1 cellular context compared by ENCODE assay signal in the genomic region with DNA sequence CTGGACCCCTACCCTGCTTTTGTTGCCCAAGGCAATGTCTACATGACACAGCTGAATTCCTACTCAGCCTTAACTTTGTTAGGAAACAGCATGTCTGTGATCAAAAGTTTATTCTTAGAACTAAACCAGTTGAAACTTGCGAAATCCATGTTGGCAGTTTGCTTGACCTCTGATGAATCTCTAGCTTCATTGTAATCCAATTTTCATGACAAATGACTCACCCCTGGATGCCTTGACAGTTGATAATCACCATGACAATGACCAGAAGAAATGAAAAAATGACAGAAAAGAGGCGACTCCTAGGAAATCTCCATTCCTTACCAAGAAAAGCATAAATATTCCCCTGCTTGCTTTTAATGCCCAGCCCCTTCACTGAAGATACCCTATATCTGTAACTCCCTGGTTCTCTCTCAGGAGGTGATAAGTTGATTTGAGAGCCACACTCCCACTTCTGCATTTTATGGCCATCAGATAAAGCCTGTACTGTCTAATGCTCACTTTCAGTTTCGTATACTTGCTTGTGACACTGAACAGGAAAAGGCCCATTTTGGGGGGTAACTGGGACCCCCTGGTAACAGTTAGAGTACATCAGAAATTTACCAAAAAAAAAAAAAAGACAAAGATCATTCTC.
TF ChIP-seq lines count a peak whose summit lies in the region.

No MANE protein-coding gene starts in this region.

TF ChIP-seq in GM12878, 131 proteins besides CTCF, POLR2A, EP300 and RAD21 (continued from another document):
- TF ChIP-seq, protein P1, sequence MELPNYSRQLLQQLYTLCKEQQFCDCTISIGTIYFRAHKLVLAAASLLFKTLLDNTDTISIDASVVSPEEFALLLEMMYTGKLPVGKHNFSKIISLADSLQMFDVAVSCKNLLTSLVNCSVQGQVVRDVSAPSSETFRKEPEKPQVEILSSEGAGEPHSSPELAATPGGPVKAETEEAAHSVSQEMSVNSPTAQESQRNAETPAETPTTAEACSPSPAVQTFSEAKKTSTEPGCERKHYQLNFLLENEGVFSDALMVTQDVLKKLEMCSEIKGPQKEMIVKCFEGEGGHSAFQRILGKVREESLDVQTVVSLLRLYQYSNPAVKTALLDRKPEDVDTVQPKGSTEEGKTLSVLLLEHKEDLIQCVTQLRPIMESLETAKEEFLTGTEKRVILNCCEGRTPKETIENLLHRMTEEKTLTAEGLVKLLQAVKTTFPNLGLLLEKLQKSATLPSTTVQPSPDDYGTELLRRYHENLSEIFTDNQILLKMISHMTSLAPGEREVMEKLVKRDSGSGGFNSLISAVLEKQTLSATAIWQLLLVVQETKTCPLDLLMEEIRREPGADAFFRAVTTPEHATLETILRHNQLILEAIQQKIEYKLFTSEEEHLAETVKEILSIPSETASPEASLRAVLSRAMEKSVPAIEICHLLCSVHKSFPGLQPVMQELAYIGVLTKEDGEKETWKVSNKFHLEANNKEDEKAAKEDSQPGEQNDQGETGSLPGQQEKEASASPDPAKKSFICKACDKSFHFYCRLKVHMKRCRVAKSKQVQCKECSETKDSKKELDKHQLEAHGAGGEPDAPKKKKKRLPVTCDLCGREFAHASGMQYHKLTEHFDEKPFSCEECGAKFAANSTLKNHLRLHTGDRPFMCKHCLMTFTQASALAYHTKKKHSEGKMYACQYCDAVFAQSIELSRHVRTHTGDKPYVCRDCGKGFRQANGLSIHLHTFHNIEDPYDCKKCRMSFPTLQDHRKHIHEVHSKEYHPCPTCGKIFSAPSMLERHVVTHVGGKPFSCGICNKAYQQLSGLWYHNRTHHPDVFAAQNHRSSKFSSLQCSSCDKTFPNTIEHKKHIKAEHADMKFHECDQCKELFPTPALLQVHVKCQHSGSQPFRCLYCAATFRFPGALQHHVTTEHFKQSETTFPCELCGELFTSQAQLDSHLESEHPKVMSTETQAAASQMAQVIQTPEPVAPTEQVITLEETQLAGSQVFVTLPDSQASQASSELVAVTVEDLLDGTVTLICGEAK (IDR thresholded peaks at IDR 0.05; ENCODE audit: borderline replicate concordance) = no peak
- peak; percentile 26; the same call in 1 of the 2 replicates for TF ChIP-seq BMI1 (IDR thresholded peaks at IDR 0.05; ENCODE audit: borderline replicate concordance)
- peak; percentile 73 for TF ChIP-seq MTA2 (IDR thresholded peaks at IDR 0.05; ENCODE audit: low read depth)
- TF ChIP-seq EED (IDR thresholded peaks at IDR 0.05; ENCODE audit: low read depth) = no peak
- TF ChIP-seq PAX5 (IDR thresholded peaks at IDR 0.05; ENCODE audit: borderline replicate concordance, low read depth, low read length) = no peak
- TF ChIP-seq, protein P2, sequence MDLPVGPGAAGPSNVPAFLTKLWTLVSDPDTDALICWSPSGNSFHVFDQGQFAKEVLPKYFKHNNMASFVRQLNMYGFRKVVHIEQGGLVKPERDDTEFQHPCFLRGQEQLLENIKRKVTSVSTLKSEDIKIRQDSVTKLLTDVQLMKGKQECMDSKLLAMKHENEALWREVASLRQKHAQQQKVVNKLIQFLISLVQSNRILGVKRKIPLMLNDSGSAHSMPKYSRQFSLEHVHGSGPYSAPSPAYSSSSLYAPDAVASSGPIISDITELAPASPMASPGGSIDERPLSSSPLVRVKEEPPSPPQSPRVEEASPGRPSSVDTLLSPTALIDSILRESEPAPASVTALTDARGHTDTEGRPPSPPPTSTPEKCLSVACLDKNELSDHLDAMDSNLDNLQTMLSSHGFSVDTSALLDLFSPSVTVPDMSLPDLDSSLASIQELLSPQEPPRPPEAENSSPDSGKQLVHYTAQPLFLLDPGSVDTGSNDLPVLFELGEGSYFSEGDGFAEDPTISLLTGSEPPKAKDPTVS (IDR thresholded peaks at IDR 0.05; ENCODE audit: low read depth, low read length) = no peak
- no peak for TF ChIP-seq SREBF1 (IDR thresholded peaks at IDR 0.05; ENCODE audit: low read length)
- TF ChIP-seq, protein P3, sequence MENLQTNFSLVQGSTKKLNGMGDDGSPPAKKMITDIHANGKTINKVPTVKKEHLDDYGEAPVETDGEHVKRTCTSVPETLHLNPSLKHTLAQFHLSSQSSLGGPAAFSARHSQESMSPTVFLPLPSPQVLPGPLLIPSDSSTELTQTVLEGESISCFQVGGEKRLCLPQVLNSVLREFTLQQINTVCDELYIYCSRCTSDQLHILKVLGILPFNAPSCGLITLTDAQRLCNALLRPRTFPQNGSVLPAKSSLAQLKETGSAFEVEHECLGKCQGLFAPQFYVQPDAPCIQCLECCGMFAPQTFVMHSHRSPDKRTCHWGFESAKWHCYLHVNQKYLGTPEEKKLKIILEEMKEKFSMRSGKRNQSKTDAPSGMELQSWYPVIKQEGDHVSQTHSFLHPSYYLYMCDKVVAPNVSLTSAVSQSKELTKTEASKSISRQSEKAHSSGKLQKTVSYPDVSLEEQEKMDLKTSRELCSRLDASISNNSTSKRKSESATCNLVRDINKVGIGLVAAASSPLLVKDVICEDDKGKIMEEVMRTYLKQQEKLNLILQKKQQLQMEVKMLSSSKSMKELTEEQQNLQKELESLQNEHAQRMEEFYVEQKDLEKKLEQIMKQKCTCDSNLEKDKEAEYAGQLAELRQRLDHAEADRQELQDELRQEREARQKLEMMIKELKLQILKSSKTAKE (IDR thresholded peaks at IDR 0.05; ENCODE audit: low read depth, poor library complexity, severe bottlenecking) = no peak
- TF ChIP-seq CBFB (IDR thresholded peaks at IDR 0.05; ENCODE audit: low read depth) = no peak
- TF ChIP-seq, protein P4, sequence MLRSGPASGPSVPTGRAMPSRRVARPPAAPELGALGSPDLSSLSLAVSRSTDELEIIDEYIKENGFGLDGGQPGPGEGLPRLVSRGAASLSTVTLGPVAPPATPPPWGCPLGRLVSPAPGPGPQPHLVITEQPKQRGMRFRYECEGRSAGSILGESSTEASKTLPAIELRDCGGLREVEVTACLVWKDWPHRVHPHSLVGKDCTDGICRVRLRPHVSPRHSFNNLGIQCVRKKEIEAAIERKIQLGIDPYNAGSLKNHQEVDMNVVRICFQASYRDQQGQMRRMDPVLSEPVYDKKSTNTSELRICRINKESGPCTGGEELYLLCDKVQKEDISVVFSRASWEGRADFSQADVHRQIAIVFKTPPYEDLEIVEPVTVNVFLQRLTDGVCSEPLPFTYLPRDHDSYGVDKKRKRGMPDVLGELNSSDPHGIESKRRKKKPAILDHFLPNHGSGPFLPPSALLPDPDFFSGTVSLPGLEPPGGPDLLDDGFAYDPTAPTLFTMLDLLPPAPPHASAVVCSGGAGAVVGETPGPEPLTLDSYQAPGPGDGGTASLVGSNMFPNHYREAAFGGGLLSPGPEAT (IDR thresholded peaks at IDR 0.05; ENCODE audit: low read depth) = peak; percentile 26; the same call in 1 of the 2 replicates
- TF ChIP-seq, protein P5, sequence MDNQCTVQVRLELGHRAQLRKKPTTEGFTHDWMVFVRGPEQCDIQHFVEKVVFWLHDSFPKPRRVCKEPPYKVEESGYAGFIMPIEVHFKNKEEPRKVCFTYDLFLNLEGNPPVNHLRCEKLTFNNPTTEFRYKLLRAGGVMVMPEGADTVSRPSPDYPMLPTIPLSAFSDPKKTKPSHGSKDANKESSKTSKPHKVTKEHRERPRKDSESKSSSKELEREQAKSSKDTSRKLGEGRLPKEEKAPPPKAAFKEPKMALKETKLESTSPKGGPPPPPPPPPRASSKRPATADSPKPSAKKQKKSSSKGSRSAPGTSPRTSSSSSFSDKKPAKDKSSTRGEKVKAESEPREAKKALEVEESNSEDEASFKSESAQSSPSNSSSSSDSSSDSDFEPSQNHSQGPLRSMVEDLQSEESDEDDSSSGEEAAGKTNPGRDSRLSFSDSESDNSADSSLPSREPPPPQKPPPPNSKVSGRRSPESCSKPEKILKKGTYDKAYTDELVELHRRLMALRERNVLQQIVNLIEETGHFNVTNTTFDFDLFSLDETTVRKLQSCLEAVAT (IDR thresholded peaks at IDR 0.05) = no peak
- TF ChIP-seq RUNX3 (IDR thresholded peaks at IDR 0.05; ENCODE audit: low read length) = peak; percentile 25; the same call in 1 of the 2 replicates
- no peak for TF ChIP-seq MEF2A (IDR thresholded peaks at IDR 0.05; ENCODE audit: insufficient read depth, low read depth, low read length)
- TF ChIP-seq KLF5 (IDR thresholded peaks at IDR 0.05; ENCODE audit: partially characterized antibody) = no peak
- no peak for TF ChIP-seq CBX3 (IDR thresholded peaks at IDR 0.05; ENCODE audit: borderline replicate concordance, low read depth)
- TF ChIP-seq, protein P6, sequence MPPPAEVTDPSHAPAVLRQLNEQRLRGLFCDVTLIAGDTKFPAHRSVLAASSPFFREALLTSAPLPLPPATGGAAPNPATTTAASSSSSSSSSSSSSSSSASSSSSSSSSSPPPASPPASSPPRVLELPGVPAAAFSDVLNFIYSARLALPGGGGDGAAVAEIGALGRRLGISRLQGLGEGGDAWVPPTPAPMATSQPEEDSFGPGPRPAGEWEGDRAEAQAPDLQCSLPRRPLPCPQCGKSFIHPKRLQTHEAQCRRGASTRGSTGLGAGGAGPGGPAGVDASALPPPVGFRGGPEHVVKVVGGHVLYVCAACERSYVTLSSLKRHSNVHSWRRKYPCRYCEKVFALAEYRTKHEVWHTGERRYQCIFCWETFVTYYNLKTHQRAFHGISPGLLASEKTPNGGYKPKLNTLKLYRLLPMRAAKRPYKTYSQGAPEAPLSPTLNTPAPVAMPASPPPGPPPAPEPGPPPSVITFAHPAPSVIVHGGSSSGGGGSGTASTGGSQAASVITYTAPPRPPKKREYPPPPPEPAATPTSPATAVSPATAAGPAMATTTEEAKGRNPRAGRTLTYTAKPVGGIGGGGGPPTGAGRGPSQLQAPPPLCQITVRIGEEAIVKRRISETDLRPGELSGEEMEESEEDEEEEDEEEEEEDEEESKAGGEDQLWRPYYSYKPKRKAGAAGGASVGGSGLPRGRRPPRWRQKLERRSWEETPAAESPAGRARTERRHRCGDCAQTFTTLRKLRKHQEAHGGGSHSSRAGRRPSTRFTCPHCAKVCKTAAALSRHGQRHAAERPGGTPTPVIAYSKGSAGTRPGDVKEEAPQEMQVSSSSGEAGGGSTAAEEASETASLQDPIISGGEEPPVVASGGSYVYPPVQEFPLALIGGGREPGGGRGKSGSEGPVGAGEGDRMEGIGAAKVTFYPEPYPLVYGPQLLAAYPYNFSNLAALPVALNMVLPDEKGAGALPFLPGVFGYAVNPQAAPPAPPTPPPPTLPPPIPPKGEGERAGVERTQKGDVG (CRISPR knock-in tag; IDR thresholded peaks at IDR 0.05) = no peak
- no peak for TF ChIP-seq POLR2AphosphoS2 (IDR thresholded peaks at IDR 0.05; ENCODE audit: low read depth, low read length)
- TF ChIP-seq, protein P7, sequence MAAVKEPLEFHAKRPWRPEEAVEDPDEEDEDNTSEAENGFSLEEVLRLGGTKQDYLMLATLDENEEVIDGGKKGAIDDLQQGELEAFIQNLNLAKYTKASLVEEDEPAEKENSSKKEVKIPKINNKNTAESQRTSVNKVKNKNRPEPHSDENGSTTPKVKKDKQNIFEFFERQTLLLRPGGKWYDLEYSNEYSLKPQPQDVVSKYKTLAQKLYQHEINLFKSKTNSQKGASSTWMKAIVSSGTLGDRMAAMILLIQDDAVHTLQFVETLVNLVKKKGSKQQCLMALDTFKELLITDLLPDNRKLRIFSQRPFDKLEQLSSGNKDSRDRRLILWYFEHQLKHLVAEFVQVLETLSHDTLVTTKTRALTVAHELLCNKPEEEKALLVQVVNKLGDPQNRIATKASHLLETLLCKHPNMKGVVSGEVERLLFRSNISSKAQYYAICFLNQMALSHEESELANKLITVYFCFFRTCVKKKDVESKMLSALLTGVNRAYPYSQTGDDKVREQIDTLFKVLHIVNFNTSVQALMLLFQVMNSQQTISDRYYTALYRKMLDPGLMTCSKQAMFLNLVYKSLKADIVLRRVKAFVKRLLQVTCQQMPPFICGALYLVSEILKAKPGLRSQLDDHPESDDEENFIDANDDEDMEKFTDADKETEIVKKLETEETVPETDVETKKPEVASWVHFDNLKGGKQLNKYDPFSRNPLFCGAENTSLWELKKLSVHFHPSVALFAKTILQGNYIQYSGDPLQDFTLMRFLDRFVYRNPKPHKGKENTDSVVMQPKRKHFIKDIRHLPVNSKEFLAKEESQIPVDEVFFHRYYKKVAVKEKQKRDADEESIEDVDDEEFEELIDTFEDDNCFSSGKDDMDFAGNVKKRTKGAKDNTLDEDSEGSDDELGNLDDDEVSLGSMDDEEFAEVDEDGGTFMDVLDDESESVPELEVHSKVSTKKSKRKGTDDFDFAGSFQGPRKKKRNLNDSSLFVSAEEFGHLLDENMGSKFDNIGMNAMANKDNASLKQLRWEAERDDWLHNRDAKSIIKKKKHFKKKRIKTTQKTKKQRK (IDR thresholded peaks at IDR 0.05; ENCODE audit: low read depth, low read length) = no peak
- no peak for TF ChIP-seq TBL1XR1 (IDR thresholded peaks at IDR 0.05; ENCODE audit: low read depth, low read length)
- TF ChIP-seq, protein P8, sequence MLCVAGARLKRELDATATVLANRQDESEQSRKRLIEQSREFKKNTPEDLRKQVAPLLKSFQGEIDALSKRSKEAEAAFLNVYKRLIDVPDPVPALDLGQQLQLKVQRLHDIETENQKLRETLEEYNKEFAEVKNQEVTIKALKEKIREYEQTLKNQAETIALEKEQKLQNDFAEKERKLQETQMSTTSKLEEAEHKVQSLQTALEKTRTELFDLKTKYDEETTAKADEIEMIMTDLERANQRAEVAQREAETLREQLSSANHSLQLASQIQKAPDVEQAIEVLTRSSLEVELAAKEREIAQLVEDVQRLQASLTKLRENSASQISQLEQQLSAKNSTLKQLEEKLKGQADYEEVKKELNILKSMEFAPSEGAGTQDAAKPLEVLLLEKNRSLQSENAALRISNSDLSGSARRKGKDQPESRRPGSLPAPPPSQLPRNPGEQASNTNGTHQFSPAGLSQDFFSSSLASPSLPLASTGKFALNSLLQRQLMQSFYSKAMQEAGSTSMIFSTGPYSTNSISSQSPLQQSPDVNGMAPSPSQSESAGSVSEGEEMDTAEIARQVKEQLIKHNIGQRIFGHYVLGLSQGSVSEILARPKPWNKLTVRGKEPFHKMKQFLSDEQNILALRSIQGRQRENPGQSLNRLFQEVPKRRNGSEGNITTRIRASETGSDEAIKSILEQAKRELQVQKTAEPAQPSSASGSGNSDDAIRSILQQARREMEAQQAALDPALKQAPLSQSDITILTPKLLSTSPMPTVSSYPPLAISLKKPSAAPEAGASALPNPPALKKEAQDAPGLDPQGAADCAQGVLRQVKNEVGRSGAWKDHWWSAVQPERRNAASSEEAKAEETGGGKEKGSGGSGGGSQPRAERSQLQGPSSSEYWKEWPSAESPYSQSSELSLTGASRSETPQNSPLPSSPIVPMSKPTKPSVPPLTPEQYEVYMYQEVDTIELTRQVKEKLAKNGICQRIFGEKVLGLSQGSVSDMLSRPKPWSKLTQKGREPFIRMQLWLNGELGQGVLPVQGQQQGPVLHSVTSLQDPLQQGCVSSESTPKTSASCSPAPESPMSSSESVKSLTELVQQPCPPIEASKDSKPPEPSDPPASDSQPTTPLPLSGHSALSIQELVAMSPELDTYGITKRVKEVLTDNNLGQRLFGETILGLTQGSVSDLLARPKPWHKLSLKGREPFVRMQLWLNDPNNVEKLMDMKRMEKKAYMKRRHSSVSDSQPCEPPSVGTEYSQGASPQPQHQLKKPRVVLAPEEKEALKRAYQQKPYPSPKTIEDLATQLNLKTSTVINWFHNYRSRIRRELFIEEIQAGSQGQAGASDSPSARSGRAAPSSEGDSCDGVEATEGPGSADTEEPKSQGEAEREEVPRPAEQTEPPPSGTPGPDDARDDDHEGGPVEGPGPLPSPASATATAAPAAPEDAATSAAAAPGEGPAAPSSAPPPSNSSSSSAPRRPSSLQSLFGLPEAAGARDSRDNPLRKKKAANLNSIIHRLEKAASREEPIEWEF (IDR thresholded peaks at IDR 0.05; ENCODE audit: insufficient replicate concordance, low read depth, low read length) = peak; percentile 28
- no peak for TF ChIP-seq RBBP5 (conservative IDR thresholded peaks at IDR 0.05)
- no peak for TF ChIP-seq CHD2 (IDR thresholded peaks at IDR 0.05; ENCODE audit: borderline replicate concordance, low read depth, low read length)
- TF ChIP-seq CBX5 (IDR thresholded peaks at IDR 0.05; ENCODE audit: low read depth) = 0 out of 2 replicates have a peak, but pooled peaks have one; percentile 31
